ENCODE assay signal across 8 cellular contexts in the genomic region with DNA sequence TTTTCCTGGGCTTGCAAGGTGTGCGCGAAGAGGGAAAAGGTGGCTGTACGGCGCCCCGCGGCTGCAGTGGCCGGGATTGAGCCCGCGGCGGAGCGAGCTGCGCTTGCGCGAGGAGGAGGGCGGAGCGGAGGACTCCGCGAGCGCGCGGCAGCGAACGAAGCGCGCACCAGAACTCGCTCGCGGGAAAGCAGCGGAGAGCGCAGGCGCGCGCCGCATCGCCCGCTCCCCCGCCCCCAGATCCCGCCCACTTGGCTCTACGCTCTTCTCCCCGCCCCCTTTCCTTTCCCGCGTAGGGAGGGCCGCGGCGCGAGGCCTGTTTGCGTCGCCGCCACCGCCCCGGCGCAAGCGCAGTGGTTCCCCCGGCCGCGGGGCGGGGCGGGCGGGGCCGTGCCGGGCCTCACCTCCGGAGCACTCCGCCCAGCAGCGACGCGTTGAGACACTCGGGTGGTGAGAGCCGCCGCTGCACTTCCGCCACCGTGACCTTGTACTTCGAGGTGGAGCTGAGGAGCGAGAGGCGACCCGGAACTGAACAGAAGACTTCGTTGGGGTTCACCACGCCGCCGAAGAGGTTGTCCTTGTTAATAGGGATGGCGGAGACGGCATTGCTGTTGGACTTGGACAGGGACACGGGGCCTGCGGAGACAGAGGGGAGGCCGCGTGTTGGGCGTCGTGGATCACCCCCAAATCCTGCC. TPM values are rescaled to one million over a fixed set of nuclear protein-coding genes. Genes with fewer than 3 reads are reported as not detected.
DNase-seq lines count a peak whose midpoint lies in the region; ATAC-seq and TF ChIP-seq lines count a peak whose summit lies in the region.

No MANE protein-coding gene starts in this region.

- CTCF ChIA-PET in CD4-positive, alpha-beta T cell (lab: Charles Lee) = no interaction called here

- H3K27me3 ChIP-seq in CD4-positive, alpha-beta T cell (ENCODE audit: control insufficient read depth, insufficient read depth, low read length) = peaks cover 36% of the 10 kb centered on the region
- H3K27me3 ChIP-seq in duodenal mucosa (ENCODE audit: control insufficient read depth in 1 of 2, insufficient read depth in 2 of 2, low read length in 2 of 2) = peaks cover 39 to 74% of the 10 kb centered on the region in 2 donors

- peak; percentile 86 for ATAC-seq in CD4-positive, alpha-beta T cell (ENCODE audit: poor library complexity)
- peak; percentile 95 for ATAC-seq in GM19351 (IDR thresholded peaks at IDR 0.05; ENCODE audit: unreplicated experiment)
- ATAC-seq in HG03469 (IDR thresholded peaks at IDR 0.05; ENCODE audit: unreplicated experiment) = peak; percentile 89

- POLR2A ChIA-PET in CD4-positive, alpha-beta T cell (lab: Charles Lee) = no interaction called here

- peaks cover 11% of the 10 kb centered on the region for H3K36me3 Mint-ChIP-seq in CD4-positive, alpha-beta T cell (ENCODE audit: low read depth)

- H3K4me1 Mint-ChIP-seq in CD4-positive, alpha-beta T cell (ENCODE audit: low read depth) = peaks cover 10% of the 10 kb centered on the region

- peaks cover 35% of the 10 kb centered on the region for H3K9me3 ChIP-seq in CD4-positive, alpha-beta T cell (ENCODE audit: control insufficient read depth, low read length)
- H3K9me3 ChIP-seq in duodenal mucosa (ENCODE audit: control insufficient read depth in 1 of 2, low read length in 2 of 2) = peaks cover 0 to 4% of the 10 kb centered on the region in 2 donors

- peak overlapping the region; percentile 89 for H3K4me3 Mint-ChIP-seq in CD4-positive, alpha-beta T cell

- H3K27ac Mint-ChIP-seq in CD4-positive, alpha-beta T cell = peak overlapping the region; percentile 59

- no peaks in the 10 kb centered on the region for H3K36me3 ChIP-seq in duodenal mucosa (ENCODE audit: control insufficient read depth in 1 of 2, insufficient read depth in 2 of 2, low read length in 2 of 2)

- H3K9me3 Mint-ChIP-seq in CD4-positive, alpha-beta T cell = peaks cover 33% of the 10 kb centered on the region

- intact Hi-C loops in CD4-positive, alpha-beta T cell (cut with DNase I, micrococcal nuclease) = loop anchor here in 1 of 2 experiments (5.0 to 10.0 kb wide), 4 partner anchors 288 to 1967 kb away; a partner anchor contains a TSS

- H3K4me1 ChIP-seq in duodenal mucosa (ENCODE audit: control insufficient read depth in 1 of 2, insufficient read depth in 2 of 2, low read length in 2 of 2) = peaks cover 6 to 16% of the 10 kb centered on the region in 2 donors

- H3K27ac ChIP-seq in CD4-positive, alpha-beta T cell (ENCODE audit: low read depth, low read length) = no peak overlapping the region
- peak overlapping the region; percentile 26 for H3K27ac ChIP-seq in duodenal mucosa (ENCODE audit: low read depth, low read length)

- H3K9ac ChIP-seq in duodenal mucosa (ENCODE audit: low read depth in 1 of 2, low read length in 2 of 2) = peak overlapping the region in 1 of 2 donors; percentile 56

- DNase-seq in CD4-positive, alpha-beta T cell = peak; percentile 59 to 82 (median 72)
- DNase-seq in NCI-H526 treated with DMSO at 0.1 percent for 48 hours (lab: John Stamatoyannopoulos, UW) (peak; percentile 99), medulla oblongata (ENCODE audit: extremely low spot score) (peak; percentile 90)
- peak; percentile 65 to 75 for DNase-seq in activated CD4-positive, alpha-beta T cell treated with anti-CD3 and anti-CD28 coated beads, Interleukin-2, amount 50 U/mL, for 4 hours
- peak; percentile 69 to 87 (median 85) for DNase-seq in stimulated activated CD4-positive, alpha-beta T cell treated with anti-CD3 and anti-CD28 coated beads, TNF-alpha, amount 100 ng/mL, for 48 hours (ENCODE audit: low read depth in 3 of 3)

- no peak for TF ChIP-seq CTCF in CD4-positive, alpha-beta T cell (IDR thresholded peaks at IDR 0.05)

- H3K27me3 Mint-ChIP-seq in CD4-positive, alpha-beta T cell = peaks cover 65% of the 10 kb centered on the region

- peak overlapping the region; percentile 80 to 87 for H3K4me3 ChIP-seq in duodenal mucosa (ENCODE audit: low read depth in 1 of 2, low read length in 2 of 2)

RNA-seq across cellular contexts. Expression of a gene that starts 10.6 kb away (rescaled TPM):
- total RNA-seq in CD4-positive, alpha-beta T cell = under 1 TPM in 1 of 2 experiments, not detected in 1; 0.16 TPM
